Comparison of ENCODE assay signal across 1 cellular context in genomic region chr7:101217388-101218235, GRCh38.
TF ChIP-seq lines count a peak whose summit lies in the region.

A gene with protein sequence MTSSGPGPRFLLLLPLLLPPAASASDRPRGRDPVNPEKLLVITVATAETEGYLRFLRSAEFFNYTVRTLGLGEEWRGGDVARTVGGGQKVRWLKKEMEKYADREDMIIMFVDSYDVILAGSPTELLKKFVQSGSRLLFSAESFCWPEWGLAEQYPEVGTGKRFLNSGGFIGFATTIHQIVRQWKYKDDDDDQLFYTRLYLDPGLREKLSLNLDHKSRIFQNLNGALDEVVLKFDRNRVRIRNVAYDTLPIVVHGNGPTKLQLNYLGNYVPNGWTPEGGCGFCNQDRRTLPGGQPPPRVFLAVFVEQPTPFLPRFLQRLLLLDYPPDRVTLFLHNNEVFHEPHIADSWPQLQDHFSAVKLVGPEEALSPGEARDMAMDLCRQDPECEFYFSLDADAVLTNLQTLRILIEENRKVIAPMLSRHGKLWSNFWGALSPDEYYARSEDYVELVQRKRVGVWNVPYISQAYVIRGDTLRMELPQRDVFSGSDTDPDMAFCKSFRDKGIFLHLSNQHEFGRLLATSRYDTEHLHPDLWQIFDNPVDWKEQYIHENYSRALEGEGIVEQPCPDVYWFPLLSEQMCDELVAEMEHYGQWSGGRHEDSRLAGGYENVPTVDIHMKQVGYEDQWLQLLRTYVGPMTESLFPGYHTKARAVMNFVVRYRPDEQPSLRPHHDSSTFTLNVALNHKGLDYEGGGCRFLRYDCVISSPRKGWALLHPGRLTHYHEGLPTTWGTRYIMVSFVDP (minus strand): TSS chr7:101217581. CDS start chr7:101217274, 307 bp downstream.
ZNHIT1 (plus strand) TSS chr7:101218165; CDS start chr7:101218196, 31 bp downstream.

TF ChIP-seq in HEK293, 187 proteins besides CTCF, POLR2A, EP300 and RAD21 (continued from another document and continues in another):
- TF ChIP-seq ZNF280C (tag by site-specific recombination; IDR thresholded peaks at IDR 0.05) = no peak
- TF ChIP-seq ZNF514 (tag by site-specific recombination; IDR thresholded peaks at IDR 0.05) = no peak
- no peak for TF ChIP-seq ZNF48 (tag by site-specific recombination; IDR thresholded peaks at IDR 0.05)
- peak; percentile 56; the same call in 1 of the 2 replicates for TF ChIP-seq IKZF3 (tag by site-specific recombination; IDR thresholded peaks at IDR 0.05)
- TF ChIP-seq FEZF1 (tag by site-specific recombination; IDR thresholded peaks at IDR 0.05) = no peak
- TF ChIP-seq ZBTB17 (tag by site-specific recombination; IDR thresholded peaks at IDR 0.05) = no peak; the same call in none of the 2 replicates
- peak; percentile 88 for TF ChIP-seq ZBTB8A (tag by site-specific recombination; IDR thresholded peaks at IDR 0.05)
- no peak for TF ChIP-seq ZNF37A (tag by site-specific recombination; IDR thresholded peaks at IDR 0.05)
- TF ChIP-seq ZNF837 (tag by site-specific recombination; IDR thresholded peaks at IDR 0.05) = no peak
- peak; percentile 21; the same call in 1 of the 2 replicates for TF ChIP-seq KLF17 (tag by site-specific recombination; IDR thresholded peaks at IDR 0.05)
- TF ChIP-seq ZNF214 (tag by site-specific recombination; IDR thresholded peaks at IDR 0.05; ENCODE audit: borderline replicate concordance) = no peak
- no peak for TF ChIP-seq ZNF266 (tag by site-specific recombination; IDR thresholded peaks at IDR 0.05; ENCODE audit: low read depth)
- TF ChIP-seq ZNF707 (tag by site-specific recombination; IDR thresholded peaks at IDR 0.05) = no peak
- TF ChIP-seq ZNF600 (tag by site-specific recombination; IDR thresholded peaks at IDR 0.05) = no peak
- no peak for TF ChIP-seq SALL2 (tag by site-specific recombination; IDR thresholded peaks at IDR 0.05; ENCODE audit: borderline replicate concordance)
- TF ChIP-seq ZBTB1 (tag by site-specific recombination; IDR thresholded peaks at IDR 0.05) = no peak
- no peak for TF ChIP-seq ZNF426 (tag by site-specific recombination; IDR thresholded peaks at IDR 0.05)
- TF ChIP-seq, protein P1, sequence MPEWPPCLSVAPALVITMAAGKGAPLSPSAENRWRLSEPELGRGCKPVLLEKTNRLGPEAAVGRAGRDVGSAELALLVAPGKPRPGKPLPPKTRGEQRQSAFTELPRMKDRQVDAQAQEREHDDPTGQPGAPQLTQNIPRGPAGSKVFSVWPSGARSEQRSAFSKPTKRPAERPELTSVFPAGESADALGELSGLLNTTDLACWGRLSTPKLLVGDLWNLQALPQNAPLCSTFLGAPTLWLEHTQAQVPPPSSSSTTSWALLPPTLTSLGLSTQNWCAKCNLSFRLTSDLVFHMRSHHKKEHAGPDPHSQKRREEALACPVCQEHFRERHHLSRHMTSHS (tag by site-specific recombination; IDR thresholded peaks at IDR 0.05) = no peak
- TF ChIP-seq ZNF302 (tag by site-specific recombination; IDR thresholded peaks at IDR 0.05; ENCODE audit: low read depth) = no peak
- no peak for TF ChIP-seq ZNF548 (tag by site-specific recombination; IDR thresholded peaks at IDR 0.05)
- TF ChIP-seq ZNF132 (tag by site-specific recombination; IDR thresholded peaks at IDR 0.05; ENCODE audit: borderline replicate concordance) = no peak
- TF ChIP-seq KLF1 (tag by site-specific recombination; IDR thresholded peaks at IDR 0.05) = peak; percentile 93
- no peak for TF ChIP-seq ZNF747 (tag by site-specific recombination; IDR thresholded peaks at IDR 0.05)
- TF ChIP-seq ZSCAN16 (tag by site-specific recombination; IDR thresholded peaks at IDR 0.05) = no peak; the same call in 1 of the 2 replicates
- peak; percentile 66 for TF ChIP-seq SP7 (tag by site-specific recombination; IDR thresholded peaks at IDR 0.05)
- TF ChIP-seq ZBTB7A (tag by site-specific recombination; IDR thresholded peaks at IDR 0.05; ENCODE audit: low read depth) = no peak
- TF ChIP-seq ZNF18 (tag by site-specific recombination; IDR thresholded peaks at IDR 0.05) = no peak
- TF ChIP-seq SCRT1 (tag by site-specific recombination; IDR thresholded peaks at IDR 0.05; ENCODE audit: borderline replicate concordance) = no peak
- TF ChIP-seq ZNF843 (tag by site-specific recombination; IDR thresholded peaks at IDR 0.05) = no peak
- no peak for TF ChIP-seq GLI4 (tag by site-specific recombination; IDR thresholded peaks at IDR 0.05)
- TF ChIP-seq, protein P2, sequence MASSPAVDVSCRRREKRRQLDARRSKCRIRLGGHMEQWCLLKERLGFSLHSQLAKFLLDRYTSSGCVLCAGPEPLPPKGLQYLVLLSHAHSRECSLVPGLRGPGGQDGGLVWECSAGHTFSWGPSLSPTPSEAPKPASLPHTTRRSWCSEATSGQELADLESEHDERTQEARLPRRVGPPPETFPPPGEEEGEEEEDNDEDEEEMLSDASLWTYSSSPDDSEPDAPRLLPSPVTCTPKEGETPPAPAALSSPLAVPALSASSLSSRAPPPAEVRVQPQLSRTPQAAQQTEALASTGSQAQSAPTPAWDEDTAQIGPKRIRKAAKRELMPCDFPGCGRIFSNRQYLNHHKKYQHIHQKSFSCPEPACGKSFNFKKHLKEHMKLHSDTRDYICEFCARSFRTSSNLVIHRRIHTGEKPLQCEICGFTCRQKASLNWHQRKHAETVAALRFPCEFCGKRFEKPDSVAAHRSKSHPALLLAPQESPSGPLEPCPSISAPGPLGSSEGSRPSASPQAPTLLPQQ (tag by site-specific recombination; IDR thresholded peaks at IDR 0.05) = peak; percentile 28; the same call in 1 of the 2 replicates
- no peak for TF ChIP-seq ZNF354C (tag by site-specific recombination; IDR thresholded peaks at IDR 0.05; ENCODE audit: borderline replicate concordance, low read depth)
- TF ChIP-seq, protein P3, sequence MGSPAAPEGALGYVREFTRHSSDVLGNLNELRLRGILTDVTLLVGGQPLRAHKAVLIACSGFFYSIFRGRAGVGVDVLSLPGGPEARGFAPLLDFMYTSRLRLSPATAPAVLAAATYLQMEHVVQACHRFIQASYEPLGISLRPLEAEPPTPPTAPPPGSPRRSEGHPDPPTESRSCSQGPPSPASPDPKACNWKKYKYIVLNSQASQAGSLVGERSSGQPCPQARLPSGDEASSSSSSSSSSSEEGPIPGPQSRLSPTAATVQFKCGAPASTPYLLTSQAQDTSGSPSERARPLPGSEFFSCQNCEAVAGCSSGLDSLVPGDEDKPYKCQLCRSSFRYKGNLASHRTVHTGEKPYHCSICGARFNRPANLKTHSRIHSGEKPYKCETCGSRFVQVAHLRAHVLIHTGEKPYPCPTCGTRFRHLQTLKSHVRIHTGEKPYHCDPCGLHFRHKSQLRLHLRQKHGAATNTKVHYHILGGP (tag by site-specific recombination; IDR thresholded peaks at IDR 0.05) = no peak
- TF ChIP-seq ZNF391 (tag by site-specific recombination; IDR thresholded peaks at IDR 0.05; ENCODE audit: borderline replicate concordance, low read depth) = no peak
- TF ChIP-seq, protein P4, sequence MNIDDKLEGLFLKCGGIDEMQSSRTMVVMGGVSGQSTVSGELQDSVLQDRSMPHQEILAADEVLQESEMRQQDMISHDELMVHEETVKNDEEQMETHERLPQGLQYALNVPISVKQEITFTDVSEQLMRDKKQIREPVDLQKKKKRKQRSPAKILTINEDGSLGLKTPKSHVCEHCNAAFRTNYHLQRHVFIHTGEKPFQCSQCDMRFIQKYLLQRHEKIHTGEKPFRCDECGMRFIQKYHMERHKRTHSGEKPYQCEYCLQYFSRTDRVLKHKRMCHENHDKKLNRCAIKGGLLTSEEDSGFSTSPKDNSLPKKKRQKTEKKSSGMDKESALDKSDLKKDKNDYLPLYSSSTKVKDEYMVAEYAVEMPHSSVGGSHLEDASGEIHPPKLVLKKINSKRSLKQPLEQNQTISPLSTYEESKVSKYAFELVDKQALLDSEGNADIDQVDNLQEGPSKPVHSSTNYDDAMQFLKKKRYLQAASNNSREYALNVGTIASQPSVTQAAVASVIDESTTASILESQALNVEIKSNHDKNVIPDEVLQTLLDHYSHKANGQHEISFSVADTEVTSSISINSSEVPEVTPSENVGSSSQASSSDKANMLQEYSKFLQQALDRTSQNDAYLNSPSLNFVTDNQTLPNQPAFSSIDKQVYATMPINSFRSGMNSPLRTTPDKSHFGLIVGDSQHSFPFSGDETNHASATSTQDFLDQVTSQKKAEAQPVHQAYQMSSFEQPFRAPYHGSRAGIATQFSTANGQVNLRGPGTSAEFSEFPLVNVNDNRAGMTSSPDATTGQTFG (tag by site-specific recombination; IDR thresholded peaks at IDR 0.05; ENCODE audit: borderline replicate concordance) = no peak
- TF ChIP-seq ZBTB20 (tag by site-specific recombination; IDR thresholded peaks at IDR 0.05) = no peak; the same call in 1 of the 2 replicates
- TF ChIP-seq ZFP41 (tag by site-specific recombination; IDR thresholded peaks at IDR 0.05; ENCODE audit: borderline replicate concordance) = no peak
- no peak for TF ChIP-seq ZNF121 (tag by site-specific recombination; IDR thresholded peaks at IDR 0.05)
- TF ChIP-seq BCL11B (tag by site-specific recombination; IDR thresholded peaks at IDR 0.05; ENCODE audit: low read depth) = no peak
- TF ChIP-seq ZNF777 (tag by site-specific recombination; IDR thresholded peaks at IDR 0.05; ENCODE audit: borderline replicate concordance) = peak; percentile 47; the same call in 1 of the 2 replicates
- no peak for TF ChIP-seq ZNF146 (tag by site-specific recombination; IDR thresholded peaks at IDR 0.05)
- no peak for TF ChIP-seq ZBTB6 (tag by site-specific recombination; IDR thresholded peaks at IDR 0.05)
- no peak for TF ChIP-seq ZNF645 (tag by site-specific recombination; IDR thresholded peaks at IDR 0.05)
- no peak for TF ChIP-seq ZNF335 (tag by site-specific recombination; conservative IDR thresholded peaks at IDR 0.05)
- TF ChIP-seq ZNF184 (tag by site-specific recombination; IDR thresholded peaks at IDR 0.05) = no peak
- peak; percentile 80; the same call in 1 of the 2 replicates for TF ChIP-seq ZNF76 (tag by site-specific recombination; IDR thresholded peaks at IDR 0.05; ENCODE audit: borderline replicate concordance, low read depth)
- no peak for TF ChIP-seq HOXA7 (CRISPR knock-in tag; IDR thresholded peaks at IDR 0.05; ENCODE audit: borderline replicate concordance)
- TF ChIP-seq ZNF449 (tag by site-specific recombination; IDR thresholded peaks at IDR 0.05) = no peak
